ENCODE assay signal across 9 cellular contexts in genomic region chr10:61942997-61943457, GRCh38. TPM values are rescaled to one million over a fixed set of nuclear protein-coding genes. Genes with fewer than 3 reads are reported as not detected.
DNase-seq lines count a peak whose midpoint lies in the region; ATAC-seq and TF ChIP-seq lines count a peak whose summit lies in the region.
"Had no signal": no experiment of that assay in that cellular context is flagged by ENCODE, and none has a peak within 500 bp of the region (broad histone marks: within the 10 kb centered on the region; RNA-seq: fewer than 3 reads in every experiment).

No MANE protein-coding gene starts in this region.

- POLR2A ChIA-PET in activated CD4-positive, alpha-beta T cell treated with anti-CD3 and anti-CD28 coated beads, Interleukin-2, amount 10 ng/mL, durations not matched to agents 7 days and 5 days (lab: Charles Lee), result interaction anchor here (0.6 kb wide), 1 partner anchor 40 kb away, joined by 3 read pairs; no protein-coding TSS in a partner anchor

- TF ChIP-seq EP300 in transverse colon (IDR thresholded peaks at IDR 0.05; ENCODE audit: low read depth), result no peak

- no peaks in the 10 kb centered on the region for H3K9me3 ChIP-seq in right lobe of liver
- no peaks in the 10 kb centered on the region for H3K9me3 ChIP-seq in transverse colon

- DNase-seq in activated CD4-positive, alpha-beta T cell treated with anti-CD3 and anti-CD28 coated beads, Interleukin-2, amount 10 ng/mL, durations not matched to agents 7 days and 5 days, result no peak
- no peak for DNase-seq in activated CD4-positive, alpha-beta T cell treated with anti-CD3 and anti-CD28 coated beads for 4 hours
- DNase-seq in astrocyte of the spinal cord (ENCODE audit: low read depth, low spot score), result peak; percentile 55
- DNase-seq in right lobe of liver, result no peak
- no peak for DNase-seq in transverse colon
- no peak for DNase-seq in NCI-H187 (lab: John Stamatoyannopoulos, UW)
- no peak for DNase-seq in GM19238 (ENCODE audit: insufficient read length, low spot score)

- CTCF ChIA-PET in activated CD4-positive, alpha-beta T cell treated with anti-CD3 and anti-CD28 coated beads, Interleukin-2, amount 10 ng/mL, durations not matched to agents 7 days and 5 days (lab: Charles Lee), result interaction anchor here (0.7 to 1.3 kb wide), 7 partner anchors 9 to 1447 kb away, joined by 3 to 4 read pairs (median 3); no protein-coding TSS in a partner anchor

- TF ChIP-seq CTCF in astrocyte of the spinal cord (IDR thresholded peaks at IDR 0.05; ENCODE audit: low read depth, low read length) (no peak), right lobe of liver (IDR thresholded peaks at IDR 0.05) (no peak), transverse colon (IDR thresholded peaks at IDR 0.05) (no peak)

- no peak overlapping the region for H3K4me3 ChIP-seq in astrocyte of the spinal cord (ENCODE audit: low read depth, low read length)
- H3K4me3 ChIP-seq in right lobe of liver, result peak overlapping the region; percentile 4 to 25 (median 17)
- peak overlapping the region in 1 of 4 donors; percentile 11 for H3K4me3 ChIP-seq in transverse colon

- H3K27me3 ChIP-seq in right lobe of liver (no peaks in the 10 kb centered on the region), transverse colon (no peaks in the 10 kb centered on the region)

- H3K4me1 ChIP-seq in right lobe of liver (peaks cover 0 to 15% (median 0%) of the 10 kb centered on the region in 4 donors), transverse colon (peaks cover 15 to 67% (median 50%) of the 10 kb centered on the region in 4 donors)

- H3K4me1 Mint-ChIP-seq in activated CD4-positive, alpha-beta T cell treated with anti-CD3 and anti-CD28 coated beads, Interleukin-2, amount 10 ng/mL, durations not matched to agents 7 days and 5 days, result peaks cover 66% of the 10 kb centered on the region

- peak overlapping the region; percentile 69 for H3K4me3 Mint-ChIP-seq in activated CD4-positive, alpha-beta T cell treated with anti-CD3 and anti-CD28 coated beads, Interleukin-2, amount 10 ng/mL, durations not matched to agents 7 days and 5 days
- H3K4me3 Mint-ChIP-seq: neural crest cell had no signal

- H3K9me3 Mint-ChIP-seq in activated CD4-positive, alpha-beta T cell treated with anti-CD3 and anti-CD28 coated beads, Interleukin-2, amount 10 ng/mL, durations not matched to agents 7 days and 5 days, result no peaks in the 10 kb centered on the region

- in situ Hi-C loops in astrocyte of the spinal cord (cut with HindIII; ENCODE audit: low sequenced_read_pairs), result no loop called here
- in situ Hi-C loops in transverse colon (cut with MboI; ENCODE audit: low pct_ligation_motif_present in 1 of 4, low pct_unique_long_range_greater_than_20kb in 1 of 4, low sequenced_read_pairs in 3 of 4), result no loop called here

- peaks cover 75% of the 10 kb centered on the region for H3K36me3 Mint-ChIP-seq in activated CD4-positive, alpha-beta T cell treated with anti-CD3 and anti-CD28 coated beads, Interleukin-2, amount 10 ng/mL, durations not matched to agents 7 days and 5 days (ENCODE audit: low read depth)

- H3K36me3 ChIP-seq in right lobe of liver (no peaks in the 10 kb centered on the region), transverse colon (no peaks in the 10 kb centered on the region)

- intact Hi-C loops in right lobe of liver (cut with DNase I) (no loop called here), transverse colon (cut with DNase I; ENCODE audit: low total_unique reads) (no loop called here)

- H3K27ac ChIP-seq in right lobe of liver, result peak overlapping the region; percentile 78 to 89 (median 84)
- H3K27ac ChIP-seq in transverse colon, result peak overlapping the region; percentile 71 to 85 (median 82)

- peak overlapping the region; percentile 92 for H3K27ac Mint-ChIP-seq in activated CD4-positive, alpha-beta T cell treated with anti-CD3 and anti-CD28 coated beads, Interleukin-2, amount 10 ng/mL, durations not matched to agents 7 days and 5 days

- no peak for TF ChIP-seq POLR2A in right lobe of liver (IDR thresholded peaks at IDR 0.05)
- no peak for TF ChIP-seq POLR2A in transverse colon (IDR thresholded peaks at IDR 0.05)

- peak; percentile 63 to 80 (median 74) for ATAC-seq in right lobe of liver
- ATAC-seq in HG02642 (IDR thresholded peaks at IDR 0.05; ENCODE audit: poor library complexity, unreplicated experiment), result no peak

- H3K27me3 Mint-ChIP-seq in activated CD4-positive, alpha-beta T cell treated with anti-CD3 and anti-CD28 coated beads, Interleukin-2, amount 10 ng/mL, durations not matched to agents 7 days and 5 days, result no peaks in the 10 kb centered on the region

- 6% methylated on average over 1 of the region's 1 CpG for WGBS in right lobe of liver (ENCODE audit: insufficient coverage, low coverage, low lambda C conversion rate, missing lambda C conversion rate)
- 48 to 83% methylated on average over 1 of the region's 1 CpG for WGBS in transverse colon (ENCODE audit: low coverage in 1 of 2), 2 donors

RNA-seq across cellular contexts. Expression of gene ARID5B, which starts 41.5 kb away (rescaled TPM):
- 10 to 100 TPM; 41.2 to 42.9 TPM for total RNA-seq in activated CD4-positive, alpha-beta T cell treated with anti-CD3 and anti-CD28 coated beads, Interleukin-2, amount 10 ng/mL, durations not matched to agents 7 days and 5 days
- 10 to 100 TPM in 1 of 6 experiments, 1 to 10 TPM in 5; 2.7 to 10.5 (median 5.3) TPM for total RNA-seq in right lobe of liver
- 10 to 100 TPM; 17.7 to 54.6 (median 34.8) TPM for total RNA-seq in transverse colon
